3 cellular contexts compared by ENCODE assay signal in the genomic region with DNA sequence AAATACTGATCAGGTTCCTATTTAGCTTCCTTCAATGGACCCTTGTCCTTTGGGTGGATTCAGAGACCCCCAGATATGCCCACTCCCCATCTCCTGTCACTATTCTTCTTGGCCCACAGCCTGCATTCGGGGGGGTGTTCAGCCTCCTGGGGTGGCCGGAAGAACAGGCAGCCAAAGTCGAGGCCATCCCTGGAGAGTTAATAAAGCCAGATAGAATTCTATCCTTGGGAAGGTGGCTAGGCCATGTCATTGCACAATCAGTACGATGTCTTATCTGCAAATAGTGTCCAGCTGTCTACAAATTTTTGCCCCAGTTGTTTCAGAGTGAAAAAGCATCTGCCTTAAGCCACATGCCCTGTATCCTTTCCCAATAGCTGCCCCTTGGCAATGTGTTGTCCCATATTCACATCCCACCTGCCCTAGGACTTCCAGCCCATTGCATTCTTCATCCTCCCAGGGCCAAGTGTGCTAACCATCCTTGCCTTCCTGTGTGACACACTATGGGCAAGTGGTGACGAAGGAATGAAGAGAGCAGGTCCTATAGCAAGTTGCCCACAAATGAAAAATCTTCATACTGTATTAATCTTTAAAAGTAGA.
TF ChIP-seq lines count a peak whose summit lies in the region.

No MANE protein-coding gene starts in this region.

TF ChIP-seq in A549, 52 proteins besides CTCF, POLR2A, EP300 and RAD21:
- TF ChIP-seq CEBPB (IDR thresholded peaks at IDR 0.05) (peak in 1 of 2 experiments; percentile 46; a peak in 1 of 4 replicates), NPAS2 (CRISPR knock-in tag; IDR thresholded peaks at IDR 0.05; ENCODE audit: borderline replicate concordance) (no peak)

TF ChIP-seq in K562, 482 proteins besides CTCF, POLR2A, EP300 and RAD21:
- TF ChIP-seq CEBPG (CRISPR knock-in tag; IDR thresholded peaks at IDR 0.05): no peak
- TF ChIP-seq CEBPG (tag; conservative IDR thresholded peaks at IDR 0.05 in 1 of 2, IDR thresholded peaks at IDR 0.05 in 1 of 2): peak in 1 of 2 experiments; percentile 21; a peak in 1 of 4 replicates
- TF ChIP-seq CEBPB (tag; IDR thresholded peaks at IDR 0.05): peak; percentile 54; the same call in 1 of the 2 replicates
- TF ChIP-seq ZNF324 (CRISPR knock-in tag; IDR thresholded peaks at IDR 0.05): peak; percentile 81; the same call in 1 of the 2 replicates
- TF ChIP-seq GABPB1 (CRISPR knock-in tag; IDR thresholded peaks at IDR 0.05): no peak
- TF ChIP-seq, protein P1, sequence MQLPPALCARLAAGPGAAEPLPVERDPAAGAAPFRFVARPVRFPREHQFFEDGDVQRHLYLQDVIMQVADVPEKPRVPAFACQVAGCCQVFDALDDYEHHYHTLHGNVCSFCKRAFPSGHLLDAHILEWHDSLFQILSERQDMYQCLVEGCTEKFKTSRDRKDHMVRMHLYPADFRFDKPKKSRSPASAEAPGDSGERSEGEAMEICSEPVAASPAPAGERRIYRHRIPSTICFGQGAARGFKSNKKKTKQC (CRISPR knock-in tag; IDR thresholded peaks at IDR 0.05): no peak

TF ChIP-seq in GM23338, 12 proteins besides CTCF, POLR2A, EP300 and RAD21:
- TF ChIP-seq NANOG (IDR thresholded peaks at IDR 0.05; ENCODE audit: borderline replicate concordance) (no peak), JUNB (IDR thresholded peaks at IDR 0.05; ENCODE audit: unreplicated experiment) (no peak), STAT1 (IDR thresholded peaks at IDR 0.05; ENCODE audit: unreplicated experiment) (no peak), ZNF331 (CRISPR knock-in tag; IDR thresholded peaks at IDR 0.05; ENCODE audit: low read depth) (no peak), EZH2 (IDR thresholded peaks at IDR 0.05; ENCODE audit: low read depth, unreplicated experiment) (no peak), ZNF114 (CRISPR knock-in tag; IDR thresholded peaks at IDR 0.05) (no peak), EZH2phosphoT487 (IDR thresholded peaks at IDR 0.05; ENCODE audit: unreplicated experiment) (no peak), POLR2AphosphoS5 (IDR thresholded peaks at IDR 0.05; ENCODE audit: low read depth) (no peak)
- TF ChIP-seq, protein P2, sequence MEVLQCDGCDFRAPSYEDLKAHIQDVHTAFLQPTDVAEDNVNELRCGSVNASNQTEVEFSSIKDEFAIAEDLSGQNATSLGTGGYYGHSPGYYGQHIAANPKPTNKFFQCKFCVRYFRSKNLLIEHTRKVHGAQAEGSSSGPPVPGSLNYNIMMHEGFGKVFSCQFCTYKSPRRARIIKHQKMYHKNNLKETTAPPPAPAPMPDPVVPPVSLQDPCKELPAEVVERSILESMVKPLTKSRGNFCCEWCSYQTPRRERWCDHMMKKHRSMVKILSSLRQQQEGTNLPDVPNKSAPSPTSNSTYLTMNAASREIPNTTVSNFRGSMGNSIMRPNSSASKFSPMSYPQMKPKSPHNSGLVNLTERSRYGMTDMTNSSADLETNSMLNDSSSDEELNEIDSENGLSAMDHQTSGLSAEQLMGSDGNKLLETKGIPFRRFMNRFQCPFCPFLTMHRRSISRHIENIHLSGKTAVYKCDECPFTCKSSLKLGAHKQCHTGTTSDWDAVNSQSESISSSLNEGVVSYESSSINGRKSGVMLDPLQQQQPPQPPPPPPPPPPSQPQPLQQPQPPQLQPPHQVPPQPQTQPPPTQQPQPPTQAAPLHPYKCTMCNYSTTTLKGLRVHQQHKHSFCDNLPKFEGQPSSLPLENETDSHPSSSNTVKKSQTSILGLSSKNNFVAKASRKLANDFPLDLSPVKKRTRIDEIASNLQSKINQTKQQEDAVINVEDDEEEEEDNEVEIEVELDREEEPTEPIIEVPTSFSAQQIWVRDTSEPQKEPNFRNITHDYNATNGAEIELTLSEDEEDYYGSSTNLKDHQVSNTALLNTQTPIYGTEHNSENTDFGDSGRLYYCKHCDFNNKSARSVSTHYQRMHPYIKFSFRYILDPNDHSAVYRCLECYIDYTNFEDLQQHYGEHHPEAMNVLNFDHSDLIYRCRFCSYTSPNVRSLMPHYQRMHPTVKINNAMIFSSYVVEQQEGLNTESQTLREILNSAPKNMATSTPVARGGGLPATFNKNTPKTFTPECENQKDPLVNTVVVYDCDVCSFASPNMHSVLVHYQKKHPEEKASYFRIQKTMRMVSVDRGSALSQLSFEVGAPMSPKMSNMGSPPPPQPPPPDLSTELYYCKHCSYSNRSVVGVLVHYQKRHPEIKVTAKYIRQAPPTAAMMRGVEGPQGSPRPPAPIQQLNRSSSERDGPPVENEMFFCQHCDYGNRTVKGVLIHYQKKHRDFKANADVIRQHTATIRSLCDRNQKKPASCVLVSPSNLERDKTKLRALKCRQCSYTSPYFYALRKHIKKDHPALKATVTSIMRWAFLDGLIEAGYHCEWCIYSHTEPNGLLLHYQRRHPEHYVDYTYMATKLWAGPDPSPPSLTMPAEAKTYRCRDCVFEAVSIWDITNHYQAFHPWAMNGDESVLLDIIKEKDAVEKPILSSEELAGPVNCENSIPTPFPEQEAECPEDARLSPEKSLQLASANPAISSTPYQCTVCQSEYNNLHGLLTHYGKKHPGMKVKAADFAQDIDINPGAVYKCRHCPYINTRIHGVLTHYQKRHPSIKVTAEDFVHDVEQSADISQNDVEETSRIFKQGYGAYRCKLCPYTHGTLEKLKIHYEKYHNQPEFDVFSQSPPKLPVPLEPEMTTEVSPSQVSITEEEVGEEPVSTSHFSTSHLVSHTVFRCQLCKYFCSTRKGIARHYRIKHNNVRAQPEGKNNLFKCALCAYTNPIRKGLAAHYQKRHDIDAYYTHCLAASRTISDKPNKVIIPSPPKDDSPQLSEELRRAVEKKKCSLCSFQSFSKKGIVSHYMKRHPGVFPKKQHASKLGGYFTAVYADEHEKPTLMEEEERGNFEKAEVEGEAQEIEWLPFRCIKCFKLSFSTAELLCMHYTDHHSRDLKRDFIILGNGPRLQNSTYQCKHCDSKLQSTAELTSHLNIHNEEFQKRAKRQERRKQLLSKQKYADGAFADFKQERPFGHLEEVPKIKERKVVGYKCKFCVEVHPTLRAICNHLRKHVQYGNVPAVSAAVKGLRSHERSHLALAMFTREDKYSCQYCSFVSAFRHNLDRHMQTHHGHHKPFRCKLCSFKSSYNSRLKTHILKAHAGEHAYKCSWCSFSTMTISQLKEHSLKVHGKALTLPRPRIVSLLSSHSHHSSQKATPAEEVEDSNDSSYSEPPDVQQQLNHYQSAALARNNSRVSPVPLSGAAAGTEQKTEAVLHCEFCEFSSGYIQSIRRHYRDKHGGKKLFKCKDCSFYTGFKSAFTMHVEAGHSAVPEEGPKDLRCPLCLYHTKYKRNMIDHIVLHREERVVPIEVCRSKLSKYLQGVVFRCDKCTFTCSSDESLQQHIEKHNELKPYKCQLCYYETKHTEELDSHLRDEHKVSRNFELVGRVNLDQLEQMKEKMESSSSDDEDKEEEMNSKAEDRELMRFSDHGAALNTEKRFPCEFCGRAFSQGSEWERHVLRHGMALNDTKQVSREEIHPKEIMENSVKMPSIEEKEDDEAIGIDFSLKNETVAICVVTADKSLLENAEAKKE (CRISPR knock-in tag; IDR thresholded peaks at IDR 0.05): no peak
- TF ChIP-seq, protein P3, sequence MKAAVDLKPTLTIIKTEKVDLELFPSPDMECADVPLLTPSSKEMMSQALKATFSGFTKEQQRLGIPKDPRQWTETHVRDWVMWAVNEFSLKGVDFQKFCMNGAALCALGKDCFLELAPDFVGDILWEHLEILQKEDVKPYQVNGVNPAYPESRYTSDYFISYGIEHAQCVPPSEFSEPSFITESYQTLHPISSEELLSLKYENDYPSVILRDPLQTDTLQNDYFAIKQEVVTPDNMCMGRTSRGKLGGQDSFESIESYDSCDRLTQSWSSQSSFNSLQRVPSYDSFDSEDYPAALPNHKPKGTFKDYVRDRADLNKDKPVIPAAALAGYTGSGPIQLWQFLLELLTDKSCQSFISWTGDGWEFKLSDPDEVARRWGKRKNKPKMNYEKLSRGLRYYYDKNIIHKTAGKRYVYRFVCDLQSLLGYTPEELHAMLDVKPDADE (IDR thresholded peaks at IDR 0.05): no peak
- TF ChIP-seq, protein P4, sequence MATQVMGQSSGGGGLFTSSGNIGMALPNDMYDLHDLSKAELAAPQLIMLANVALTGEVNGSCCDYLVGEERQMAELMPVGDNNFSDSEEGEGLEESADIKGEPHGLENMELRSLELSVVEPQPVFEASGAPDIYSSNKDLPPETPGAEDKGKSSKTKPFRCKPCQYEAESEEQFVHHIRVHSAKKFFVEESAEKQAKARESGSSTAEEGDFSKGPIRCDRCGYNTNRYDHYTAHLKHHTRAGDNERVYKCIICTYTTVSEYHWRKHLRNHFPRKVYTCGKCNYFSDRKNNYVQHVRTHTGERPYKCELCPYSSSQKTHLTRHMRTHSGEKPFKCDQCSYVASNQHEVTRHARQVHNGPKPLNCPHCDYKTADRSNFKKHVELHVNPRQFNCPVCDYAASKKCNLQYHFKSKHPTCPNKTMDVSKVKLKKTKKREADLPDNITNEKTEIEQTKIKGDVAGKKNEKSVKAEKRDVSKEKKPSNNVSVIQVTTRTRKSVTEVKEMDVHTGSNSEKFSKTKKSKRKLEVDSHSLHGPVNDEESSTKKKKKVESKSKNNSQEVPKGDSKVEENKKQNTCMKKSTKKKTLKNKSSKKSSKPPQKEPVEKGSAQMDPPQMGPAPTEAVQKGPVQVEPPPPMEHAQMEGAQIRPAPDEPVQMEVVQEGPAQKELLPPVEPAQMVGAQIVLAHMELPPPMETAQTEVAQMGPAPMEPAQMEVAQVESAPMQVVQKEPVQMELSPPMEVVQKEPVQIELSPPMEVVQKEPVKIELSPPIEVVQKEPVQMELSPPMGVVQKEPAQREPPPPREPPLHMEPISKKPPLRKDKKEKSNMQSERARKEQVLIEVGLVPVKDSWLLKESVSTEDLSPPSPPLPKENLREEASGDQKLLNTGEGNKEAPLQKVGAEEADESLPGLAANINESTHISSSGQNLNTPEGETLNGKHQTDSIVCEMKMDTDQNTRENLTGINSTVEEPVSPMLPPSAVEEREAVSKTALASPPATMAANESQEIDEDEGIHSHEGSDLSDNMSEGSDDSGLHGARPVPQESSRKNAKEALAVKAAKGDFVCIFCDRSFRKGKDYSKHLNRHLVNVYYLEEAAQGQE (IDR thresholded peaks at IDR 0.05; ENCODE audit: unreplicated experiment): no peak
